ENCODE assay signal across 1 cellular context in the genomic region with DNA sequence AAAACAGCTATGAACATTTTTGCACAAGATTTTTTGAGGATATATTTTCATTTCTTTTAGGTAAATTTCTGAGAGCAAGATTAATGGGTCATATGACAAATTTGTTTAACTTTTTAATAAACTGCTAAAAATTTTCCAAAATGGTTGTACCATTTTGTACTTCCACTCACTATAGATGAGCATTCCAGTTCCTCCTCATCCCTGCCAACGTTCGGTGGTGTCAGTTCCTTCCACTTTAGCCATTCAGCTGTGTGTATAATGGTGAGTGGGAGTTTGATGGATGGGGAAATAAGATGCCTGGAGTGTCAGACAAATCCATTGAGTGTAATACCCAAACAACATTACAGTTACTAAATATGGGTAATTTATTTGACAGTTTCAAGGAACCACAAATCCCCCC.
TF ChIP-seq lines count a peak whose summit lies in the region.

No MANE protein-coding gene starts in this region.

TF ChIP-seq in GM12878, 131 proteins besides CTCF, POLR2A, EP300 and RAD21 (continued from another document):
- TF ChIP-seq PAX8 (IDR thresholded peaks at IDR 0.05) (no peak), MLLT1 (IDR thresholded peaks at IDR 0.05) (no peak), PRDM15 (CRISPR knock-in tag; IDR thresholded peaks at IDR 0.05) (no peak), SMC3 (IDR thresholded peaks at IDR 0.05; ENCODE audit: borderline replicate concordance, low read length) (no peak), MXI1 (IDR thresholded peaks at IDR 0.05; ENCODE audit: low read depth, low read length) (no peak), IKZF1 (conservative IDR thresholded peaks at IDR 0.05) (no peak)
